10 cellular contexts compared by ENCODE assay signal in the genomic region with DNA sequence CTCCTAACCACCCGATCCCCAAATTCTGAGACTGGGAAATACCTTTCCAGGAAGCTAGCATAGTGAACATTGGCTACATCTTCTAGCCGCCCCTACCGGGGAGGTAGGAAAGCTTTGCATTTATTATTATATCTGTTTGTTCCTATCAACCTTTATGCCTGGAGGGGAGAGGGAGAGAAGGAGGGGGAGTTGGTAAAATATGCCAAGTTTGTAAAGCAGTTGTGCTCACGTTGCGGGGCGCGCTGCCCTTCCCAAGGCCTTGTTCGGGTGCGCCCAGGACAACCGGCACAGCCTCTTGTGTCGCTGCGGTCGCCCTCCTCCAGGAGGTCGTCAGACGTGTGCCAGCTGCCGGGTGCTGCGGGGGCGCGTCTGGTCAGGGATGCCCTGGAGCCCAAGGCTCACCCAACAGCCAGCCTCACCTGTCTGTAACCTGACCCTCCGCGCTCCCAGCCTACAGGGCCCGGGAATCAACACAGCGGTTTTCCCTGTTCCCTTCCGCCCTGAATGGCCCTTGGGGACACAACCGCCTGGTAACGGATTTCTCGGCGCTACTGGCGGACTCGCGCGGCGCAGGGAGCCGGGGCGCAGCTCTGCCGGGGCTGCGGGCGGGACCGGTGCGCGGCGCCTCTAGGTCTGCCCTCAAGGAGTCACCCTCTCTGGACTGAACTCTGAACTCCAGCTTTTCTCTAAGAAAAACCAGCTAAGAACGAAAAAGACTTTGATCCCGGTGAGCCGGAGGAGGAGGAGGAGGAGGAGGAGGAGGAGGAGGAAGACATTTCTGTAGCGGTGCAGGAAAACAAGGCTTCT. TPM values are rescaled to one million over a fixed set of nuclear protein-coding genes. Genes with fewer than 3 reads are reported as not detected.
DNase-seq lines count a peak whose midpoint lies in the region; ATAC-seq and TF ChIP-seq lines count a peak whose summit lies in the region.
"Had no signal": no experiment of that assay in that cellular context is flagged by ENCODE, and none has a peak within 500 bp of the region (broad histone marks: within the 10 kb centered on the region; RNA-seq: fewer than 3 reads in every experiment).

No MANE protein-coding gene starts in this region.

- peaks cover 16% of the 10 kb centered on the region for H3K4me1 Mint-ChIP-seq in Caco-2 (ENCODE audit: low read depth, unreplicated experiment)
- peaks cover 10% of the 10 kb centered on the region for H3K4me1 Mint-ChIP-seq in brain

- WGBS in adrenal gland, 4 donors = 2 to 4% (median 3%) methylated on average over 27 to 46 of the region's 46 CpGs

- H3K27me3 ChIP-seq in Caco-2 (replicated peaks; ENCODE audit: control insufficient read depth, insufficient read depth, low read length) (no peaks in the 10 kb centered on the region), mucosa of rectum (ENCODE audit: control insufficient read depth in 2 of 2, insufficient read depth in 2 of 2, low read length in 2 of 2) (peaks cover 9 to 11% of the 10 kb centered on the region in 2 donors), adrenal gland (peaks cover 57% of the 10 kb centered on the region)

- H3K36me3 Mint-ChIP-seq in Caco-2 (ENCODE audit: insufficient read depth, unreplicated experiment) (peaks cover 22% of the 10 kb centered on the region), brain (no peaks in the 10 kb centered on the region)

- CTCF ChIA-PET in Caco-2 (lab: Charles Lee) = no interaction called here

- no TSS peak for BruUV-seq in Caco-2 (replicated peaks; lab: Mats Ljungman, UMichigan)

- H3K9ac ChIP-seq in mucosa of rectum (ENCODE audit: low read depth in 1 of 2, low read length in 2 of 2) = peak overlapping the region in 1 of 2 donors; percentile 54

- no peaks in the 10 kb centered on the region for H3K27me3 Mint-ChIP-seq in Caco-2 (ENCODE audit: insufficient read depth, unreplicated experiment)
- peaks cover 95% of the 10 kb centered on the region for H3K27me3 Mint-ChIP-seq in brain

- H3K27ac ChIP-seq in mucosa of rectum (ENCODE audit: low read depth in 2 of 2, low read length in 2 of 2) = peak overlapping the region; percentile 37 to 45
- H3K27ac ChIP-seq in adrenal gland = no peak overlapping the region

- DNase-seq in Caco-2 (peak; percentile 78 to 82), NCI-H1417 (lab: John Stamatoyannopoulos, UW) (peak; percentile 81 to 96 (median 88)), adrenal gland (no peak)
- DNase-seq in activated effector memory CD4-positive, alpha-beta T cell treated with Interleukin-2 at 50 U/mL for 16 hours = no peak

- TF ChIP-seq POLR2A in adrenal gland (IDR thresholded peaks at IDR 0.05) = no peak

- peak in 1 of 2 experiments; percentile 12 for TF ChIP-seq CTCF in Caco-2 (IDR thresholded peaks at IDR 0.05; ENCODE audit: insufficient read depth in 1 of 2, low read depth in 1 of 2, low read length in 1 of 2, severe bottlenecking in 1 of 2, unreplicated experiment in 1 of 2)
- TF ChIP-seq CTCF in brain (conservative IDR thresholded peaks at IDR 0.05) = no peak
- no peak for TF ChIP-seq CTCF in adrenal gland (IDR thresholded peaks at IDR 0.05)

- no peaks in the 10 kb centered on the region for H3K9me3 ChIP-seq in Caco-2
- H3K9me3 ChIP-seq in mucosa of rectum (ENCODE audit: control insufficient read depth in 2 of 2, low read length in 2 of 2) = no peaks in the 10 kb centered on the region
- no peaks in the 10 kb centered on the region for H3K9me3 ChIP-seq in adrenal gland (replicated peaks in 1 of 3)

- H3K36me3 ChIP-seq in Caco-2 (ENCODE audit: control insufficient read depth, insufficient read depth, low read length) (no peaks in the 10 kb centered on the region), mucosa of rectum (ENCODE audit: control insufficient read depth in 2 of 2, insufficient read depth in 2 of 2, low read length in 2 of 2) (peaks cover 0 to 3% of the 10 kb centered on the region in 2 donors), adrenal gland (replicated peaks in 1 of 2) (no peaks in the 10 kb centered on the region)

- H3K4me3 Mint-ChIP-seq in Caco-2 (ENCODE audit: unreplicated experiment) (peak overlapping the region; percentile 85), brain (peak overlapping the region; percentile 73 to 80 (median 77))

- ATAC-seq in GM21619 (IDR thresholded peaks at IDR 0.05; ENCODE audit: unreplicated experiment) = no peak
- ATAC-seq in GM21723 (IDR thresholded peaks at IDR 0.05; ENCODE audit: unreplicated experiment) = no peak

- peak overlapping the region; percentile 83 for H3K27ac Mint-ChIP-seq in Caco-2 (ENCODE audit: unreplicated experiment)
- peak overlapping the region in 1 of 5 experiments; percentile 41 for H3K27ac Mint-ChIP-seq in brain

- POLR2A ChIA-PET in Caco-2 (lab: Charles Lee) = interaction anchor here (0.6 to 1.0 kb wide), 2 partner anchors 86 to 566 kb away, joined by 4 to 5 read pairs; no protein-coding TSS in a partner anchor

- H3K4me3 ChIP-seq in Caco-2 (ENCODE audit: low read depth, low read length) = peak overlapping the region; percentile 83
- H3K4me3 ChIP-seq in mucosa of rectum (ENCODE audit: low read length in 2 of 2) = peak overlapping the region; percentile 46 to 66
- H3K4me3 ChIP-seq in adrenal gland = no peak overlapping the region

- peaks cover 20% of the 10 kb centered on the region for H3K4me1 ChIP-seq in Caco-2
- peaks cover 21 to 26% of the 10 kb centered on the region in 2 donors for H3K4me1 ChIP-seq in mucosa of rectum (ENCODE audit: control insufficient read depth in 2 of 2, insufficient read depth in 2 of 2, low read length in 2 of 2)
- peaks cover 10 to 19% of the 10 kb centered on the region in 2 donors for H3K4me1 ChIP-seq in adrenal gland (replicated peaks in 1 of 2)

- H3K9me3 Mint-ChIP-seq in Caco-2 (ENCODE audit: unreplicated experiment) (no peaks in the 10 kb centered on the region), brain (peaks cover 0 to 7% (median 5%) of the 10 kb centered on the region in 5 experiments)

- intact Hi-C loops in Caco-2 (cut with micrococcal nuclease; ENCODE audit: unreplicated experiment) = loop anchor here (2.0 to 10.0 kb wide), 3 partner anchors 26 to 216 kb away; no protein-coding TSS in a partner anchor
- intact Hi-C loops in adrenal gland (cut with DNase I) = no loop called here

RNA-seq across cellular contexts. Expression of a gene that starts 1.1 kb away (rescaled TPM):
- 8.8 and 11.5 TPM in 2 replicates for total RNA-seq in Caco-2 (2022)
- 17.9 TPM for polyA plus RNA-seq in brain (ENCODE audit: insufficient read depth, low read depth, low replicate concordance)
- not detected for total RNA-seq in adrenal gland
- not detected for polyA plus RNA-seq in adrenal gland
- total RNA-seq: dermis microvascular lymphatic vessel endothelial cell, NCI-H460 had no signal

Comparison
In these comparisons a context has a peak if more than half of its experiments do, and no peak if none do; other contexts are left out.
1. DNase-seq: peak in Caco-2 (2 of 2) and NCI-H1417 (3 of 3); none in adrenal gland (0 of 7) and activated effector memory CD4-positive, alpha-beta T cell treated with Interleukin-2 at 50 U/mL for 16 hours (single experiment).
2. H3K4me3 ChIP-seq: peak in Caco-2 (single experiment) and mucosa of rectum (2 of 2); none in adrenal gland (0 of 4).
3. H3K27ac ChIP-seq: peak in mucosa of rectum (2 of 2); none in adrenal gland (0 of 5).